Comparison of ENCODE assay signal across 16 cellular contexts in genomic region chr7:158979635-158980351, GRCh38.
"Had no signal": no experiment of that assay in that cellular context is flagged by ENCODE, and none has a peak within 500 bp of the region (broad histone marks: within the 10 kb centered on the region; RNA-seq: fewer than 3 reads in every experiment).

No MANE protein-coding gene starts in this region.

- ATAC-seq: activated CD8-positive, alpha-beta T cell treated with anti-CD3 and anti-CD28 coated beads, Interleukin-2, amount 10 ng/mL, durations not matched to agents 7 days and 5 days; activated naive CD4-positive, alpha-beta T cell treated with anti-CD3 and anti-CD28 coated beads, Interleukin-2, amount 50 U/mL, for 72 hours; activated T-cell treated with anti-CD3 and anti-CD28 coated beads, Interleukin-2, amount 50 U/mL, for 72 hours; foreskin keratinocyte; T-helper 17 cell; WTC11 had no signal

- H3K36me3 ChIP-seq: thyroid gland had no signal

- H3K27ac ChIP-seq: foreskin keratinocyte, parathyroid adenoma, thyroid gland had no signal

- H3K27me3 ChIP-seq: foreskin keratinocyte, thyroid gland had no signal

- H3K4me3 ChIP-seq: thyroid gland had no signal

- H3K9ac ChIP-seq: parathyroid adenoma had no signal

- FAIRE-seq: small intestine had no signal

- H3K9me3 ChIP-seq: thyroid gland had no signal

- H3K4me1 ChIP-seq: foreskin keratinocyte, parathyroid adenoma, thyroid gland had no signal

- DNase-seq: activated CD4-positive, alpha-beta T cell treated with anti-CD3 and anti-CD28 coated beads for 48 hours; activated CD8-positive, alpha-beta memory T cell treated with anti-CD3 and anti-CD28 coated beads, Interleukin-2, amount 50 U/mL, for 4 hours; activated CD8-positive, alpha-beta T cell treated with anti-CD3 and anti-CD28 coated beads, Interleukin-2, amount 10 ng/mL, durations not matched to agents 7 days and 5 days; activated gamma-delta T cell; activated T-cell treated with anti-CD3 and anti-CD28 coated beads, Interleukin-2, amount 50 U/mL, for 72 hours; amygdala; effector memory CD4-positive, alpha-beta T cell; foreskin keratinocyte; immature natural killer cell; naive B cell; small intestine; T-helper 17 cell; thyroid gland had no signal
